1 cellular context compared by ENCODE assay signal in the genomic region with DNA sequence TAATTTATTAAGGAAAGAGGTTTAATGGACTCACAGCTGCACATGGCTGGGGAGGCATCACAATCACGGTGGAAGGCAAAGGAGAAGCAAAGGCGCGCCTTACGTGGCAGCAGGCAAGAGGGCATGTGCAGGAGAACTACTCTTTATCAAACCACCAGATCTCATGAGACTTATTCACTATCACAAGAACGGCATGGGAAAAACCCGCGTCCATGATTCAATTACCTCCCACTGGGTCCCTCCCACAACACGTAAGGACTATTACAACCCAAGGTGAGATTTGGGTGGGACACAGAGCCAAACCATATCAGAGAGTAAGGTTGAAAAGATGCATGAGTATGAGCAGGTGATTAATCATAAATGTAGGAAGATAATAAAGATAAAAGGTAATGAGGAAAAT.
TF ChIP-seq lines count a peak whose summit lies in the region.

No MANE protein-coding gene starts in this region.

TF ChIP-seq in IMR-90, 13 proteins besides CTCF, POLR2A, EP300 and RAD21 (continued from another document):
- TF ChIP-seq, protein P1, sequence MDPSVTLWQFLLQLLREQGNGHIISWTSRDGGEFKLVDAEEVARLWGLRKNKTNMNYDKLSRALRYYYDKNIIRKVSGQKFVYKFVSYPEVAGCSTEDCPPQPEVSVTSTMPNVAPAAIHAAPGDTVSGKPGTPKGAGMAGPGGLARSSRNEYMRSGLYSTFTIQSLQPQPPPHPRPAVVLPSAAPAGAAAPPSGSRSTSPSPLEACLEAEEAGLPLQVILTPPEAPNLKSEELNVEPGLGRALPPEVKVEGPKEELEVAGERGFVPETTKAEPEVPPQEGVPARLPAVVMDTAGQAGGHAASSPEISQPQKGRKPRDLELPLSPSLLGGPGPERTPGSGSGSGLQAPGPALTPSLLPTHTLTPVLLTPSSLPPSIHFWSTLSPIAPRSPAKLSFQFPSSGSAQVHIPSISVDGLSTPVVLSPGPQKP (IDR thresholded peaks at IDR 0.05; ENCODE audit: borderline replicate concordance, low read depth, low read length) = no peak
- TF ChIP-seq NFE2L2 (IDR thresholded peaks at IDR 0.05; ENCODE audit: low read depth, low read length) (no peak), FOS (IDR thresholded peaks at IDR 0.05; ENCODE audit: low read depth, low read length) (no peak), BHLHE40 (IDR thresholded peaks at IDR 0.05; ENCODE audit: low read depth, low read length) (no peak), MXI1 (IDR thresholded peaks at IDR 0.05; ENCODE audit: borderline replicate concordance, low read depth, low read length) (no peak), CEBPB (IDR thresholded peaks at IDR 0.05; ENCODE audit: low read depth, low read length) (no peak)
